ENCODE assay signal across 8 cellular contexts in genomic region chr10:50991496-50992355, GRCh38.
DNase-seq lines count a peak whose midpoint lies in the region; ATAC-seq and TF ChIP-seq lines count a peak whose summit lies in the region.

No MANE protein-coding gene starts in this region.

- peaks cover 16% of the 10 kb centered on the region for H3F3A ChIP-seq in neural progenitor cell (ENCODE audit: low read depth)

- CTCF ChIA-PET in Caco-2 (lab: Charles Lee), result no interaction called here

- intact Hi-C loops in Caco-2 (cut with micrococcal nuclease; ENCODE audit: unreplicated experiment), result no loop called here

- no peaks in the 10 kb centered on the region for H3K79me2 ChIP-seq in neural progenitor cell (ENCODE audit: low read depth)

- H3K27ac Mint-ChIP-seq in Caco-2 (ENCODE audit: unreplicated experiment) (no peak overlapping the region), neural progenitor cell (no peak overlapping the region)

- no peak overlapping the region for H3K27ac ChIP-seq in neural progenitor cell

- peaks cover 6% of the 10 kb centered on the region for H3K27me3 ChIP-seq in Caco-2 (replicated peaks; ENCODE audit: control insufficient read depth, insufficient read depth, low read length)
- peaks cover 60% of the 10 kb centered on the region for H3K27me3 ChIP-seq in neural progenitor cell

- H3K36me3 Mint-ChIP-seq in Caco-2 (ENCODE audit: insufficient read depth, unreplicated experiment) (peaks cover 6% of the 10 kb centered on the region), neural progenitor cell (no peaks in the 10 kb centered on the region)

- H3K4me1 ChIP-seq in Caco-2 (0 out of 2 replicates have a peak, but pooled peaks cover 4% of the 10 kb centered on the region), neural progenitor cell (peaks cover 17% of the 10 kb centered on the region)

- peak overlapping the region; percentile 100 for H3K4me2 ChIP-seq in neural progenitor cell

- no peaks in the 10 kb centered on the region for H3K36me3 ChIP-seq in Caco-2 (ENCODE audit: control insufficient read depth, insufficient read depth, low read length)
- no peaks in the 10 kb centered on the region for H3K36me3 ChIP-seq in neural progenitor cell

- H3K9me3 ChIP-seq in Caco-2 (no peaks in the 10 kb centered on the region), neural progenitor cell (ENCODE audit: low read depth) (no peaks in the 10 kb centered on the region)

- DNase-seq in Caco-2 (peak in 1 of 2 experiments; percentile 35), T1000 (lab: John Stamatoyannopoulos, UW) (peak; percentile 38), fibroblast of the aortic adventitia (ENCODE audit: low read depth) (peak; percentile 77), neural progenitor cell (ENCODE audit: low spot score) (peak; percentile 58), epidermal melanocyte (ENCODE audit: insufficient read length, low spot score) (no peak)
- no peak for DNase-seq in activated CD4-positive, alpha-beta T cell treated with anti-CD3 and anti-CD28 coated beads, Interleukin-2, amount 50 U/mL, for 4 hours
- no peak for DNase-seq in stimulated activated CD4-positive, alpha-beta T cell treated with anti-CD3 and anti-CD28 coated beads, Interleukin-2, amount 100 ng/mL, for 24 hours

- TF ChIP-seq CTCF in Caco-2 (IDR thresholded peaks at IDR 0.05; ENCODE audit: insufficient read depth in 1 of 2, low read depth in 1 of 2, low read length in 1 of 2, severe bottlenecking in 1 of 2, unreplicated experiment in 1 of 2) (no peak), fibroblast of the aortic adventitia (IDR thresholded peaks at IDR 0.05; ENCODE audit: insufficient read depth, low read length) (no peak), neural progenitor cell (IDR thresholded peaks at IDR 0.05) (no peak)

- H3K9me3 Mint-ChIP-seq in Caco-2 (ENCODE audit: unreplicated experiment) (no peaks in the 10 kb centered on the region), neural progenitor cell (no peaks in the 10 kb centered on the region)

- H3K4me3 Mint-ChIP-seq in Caco-2 (ENCODE audit: unreplicated experiment), result peak overlapping the region; percentile 100
- peak overlapping the region; percentile 94 for H3K4me3 Mint-ChIP-seq in neural progenitor cell

- peaks cover 8% of the 10 kb centered on the region for H4K20me1 ChIP-seq in neural progenitor cell (ENCODE audit: low read depth)

- no TSS peak for BruUV-seq in Caco-2 (replicated peaks; lab: Mats Ljungman, UMichigan)

- POLR2A ChIA-PET in Caco-2 (lab: Charles Lee), result interaction anchor here (0.6 kb wide), 1 partner anchor 174 kb away, joined by 3 read pairs; no protein-coding TSS in a partner anchor

- ATAC-seq in GM18517 (IDR thresholded peaks at IDR 0.05; ENCODE audit: unreplicated experiment), result no peak

- H3K27me3 Mint-ChIP-seq in Caco-2 (ENCODE audit: insufficient read depth, unreplicated experiment) (peaks cover 32% of the 10 kb centered on the region), neural progenitor cell (ENCODE audit: insufficient read depth, low read depth) (peaks cover 30% of the 10 kb centered on the region)

- H3K4me3 ChIP-seq in Caco-2 (ENCODE audit: low read depth, low read length) (peak overlapping the region; percentile 66), fibroblast of the aortic adventitia (ENCODE audit: low read depth, low read length) (peak overlapping the region; percentile 85), neural progenitor cell (peak overlapping the region; percentile 86)

- peak overlapping the region; percentile 87 for H2AFZ ChIP-seq in neural progenitor cell (replicated peaks)

- H3K4me1 Mint-ChIP-seq in Caco-2 (ENCODE audit: low read depth, unreplicated experiment) (peaks cover 9% of the 10 kb centered on the region), neural progenitor cell (peaks cover 15% of the 10 kb centered on the region)

- no peak overlapping the region for H3K9ac ChIP-seq in neural progenitor cell

Comparison
In these comparisons a context has a peak if more than half of its experiments do, and no peak if none do; other contexts are left out.
1. DNase-seq: peak in T1000 (single experiment), fibroblast of the aortic adventitia (single experiment) and neural progenitor cell (single experiment); none in epidermal melanocyte (single experiment), activated CD4-positive, alpha-beta T cell treated with anti-CD3 and anti-CD28 coated beads, Interleukin-2, amount 50 U/mL, for 4 hours (0 of 2) and stimulated activated CD4-positive, alpha-beta T cell treated with anti-CD3 and anti-CD28 coated beads, Interleukin-2, amount 100 ng/mL, for 24 hours (0 of 2).
2. Peak in every context shown above with its lines, with median percentiles within 50 percentile points of each other: H3K4me3 ChIP-seq.